9 cellular contexts compared by ENCODE assay signal in genomic region chr7:39741942-39742623, GRCh38.
A peak's percentile ranks its signal among the peaks of the same experiment; 100 is the strongest.
DNase-seq lines count a peak whose midpoint lies in the region; ATAC-seq, FAIRE-seq and TF ChIP-seq lines count a peak whose summit lies in the region.
"Had no signal": no experiment of that assay in that cellular context is flagged by ENCODE, and none has a peak within 500 bp of the region (broad histone marks: within the 10 kb centered on the region; RNA-seq: fewer than 3 reads in every experiment).

No MANE protein-coding gene starts in this region.

- peaks cover 10 to 26% (median 25%) of the 10 kb centered on the region in 3 donors for H3K4me1 Mint-ChIP-seq in naive B cell

- no peaks in the 10 kb centered on the region for H3K9me2 ChIP-seq in SK-N-SH

- TF ChIP-seq EP300 in SK-N-SH (IDR thresholded peaks at IDR 0.05; ENCODE audit: borderline replicate concordance in 1 of 2, low read depth in 1 of 2, low read length in 1 of 2) = no peak

- H3K9me3 ChIP-seq in SK-N-SH = no peaks in the 10 kb centered on the region
- no peaks in the 10 kb centered on the region for H3K9me3 ChIP-seq in mammary epithelial cell (replicated peaks; ENCODE audit: insufficient read depth, low read length)

- CTCF ChIA-PET in SK-N-SH (lab: Yijun Ruan, JAX) (interaction anchor here (0.6 to 28.1 kb wide), 5 partner anchors 12 to 163 kb away, joined by 3 to 563 read pairs (median 3); partner anchors contain the start of gene RALA), mammary epithelial cell (lab: Charles Lee; ENCODE audit: low non-redundant PET) (interaction anchor here (1.2 kb wide), 1 partner anchor 161 kb away, joined by 8 read pairs; no protein-coding TSS in a partner anchor)

- no peaks in the 10 kb centered on the region for H3K27me3 Mint-ChIP-seq in naive B cell

- peak overlapping the region in 2 of 6 donors; percentile 57 to 58 for H3K27ac Mint-ChIP-seq in naive B cell

- BruUV-seq in mammary epithelial cell (replicated peaks; lab: Mats Ljungman, UMichigan) = no TSS peak

- H3K27me3 ChIP-seq in SK-N-SH (ENCODE audit: insufficient read depth) (no peaks in the 10 kb centered on the region), mammary epithelial cell (ENCODE audit: insufficient read depth, low read length) (no peaks in the 10 kb centered on the region)

- H3K36me3 Mint-ChIP-seq in naive B cell = peaks cover 0 to 4% of the 10 kb centered on the region in 2 donors

- POLR2A ChIA-PET in SK-N-SH (lab: Yijun Ruan, JAX) = no interaction called here

- WGBS in SK-N-SH (ENCODE audit: low lambda C conversion rate) = 90% methylated on average over 13 of the region's 13 CpGs
- WGBS in mammary epithelial cell (ENCODE audit: low coverage, missing lambda C conversion rate) = 91% methylated on average over 13 of the region's 13 CpGs

- H2AFZ ChIP-seq in SK-N-SH (ENCODE audit: low read depth) (no peak overlapping the region), mammary epithelial cell (ENCODE audit: low read depth, low read length) (no peak overlapping the region)

- peaks cover 0 to 9% of the 10 kb centered on the region in 2 experiments; a peak in 2 of 4 replicates for H3K4me1 ChIP-seq in SK-N-SH (ENCODE audit: control insufficient read depth in 1 of 2, insufficient read depth in 2 of 2, low read depth in 1 of 2, low read length in 1 of 2)
- H3K4me1 ChIP-seq in mammary epithelial cell (ENCODE audit: insufficient read depth, low read length) = peaks cover 28% of the 10 kb centered on the region

- peaks cover 35% of the 10 kb centered on the region for H3K79me2 ChIP-seq in SK-N-SH (ENCODE audit: insufficient read depth)
- peaks cover 18% of the 10 kb centered on the region for H3K79me2 ChIP-seq in mammary epithelial cell (ENCODE audit: insufficient read depth, low read length)

- H3K27ac ChIP-seq in SK-N-SH (ENCODE audit: low read depth in 2 of 2, low read length in 1 of 2) (no peak overlapping the region), mammary epithelial cell (ENCODE audit: insufficient read depth, low read depth, low read length) (no peak overlapping the region)

- no peak for FAIRE-seq in D721Med (lab: Jason Lieb, UNC)
- FAIRE-seq: islet of Langerhans had no signal

- TF ChIP-seq CTCF in D721Med (IDR thresholded peaks at IDR 0.05; ENCODE audit: insufficient read depth, missing control alignments) = peak; percentile 33
- peak; percentile 58 for TF ChIP-seq CTCF in SK-N-SH (IDR thresholded peaks at IDR 0.05)
- TF ChIP-seq CTCF in mammary epithelial cell (conservative IDR thresholded peaks at IDR 0.05 in 1 of 2, IDR thresholded peaks at IDR 0.05 in 1 of 2; ENCODE audit: extremely low read depth in 1 of 2, insufficient read depth in 1 of 2, low read depth in 1 of 2, low read length in 2 of 2) = peak; percentile 45 to 51

- H3K9ac ChIP-seq in SK-N-SH (no peak overlapping the region), mammary epithelial cell (ENCODE audit: insufficient read depth, low read length) (no peak overlapping the region)

- TF ChIP-seq RAD21 in SK-N-SH (IDR thresholded peaks at IDR 0.05; ENCODE audit: low read length) = peak; percentile 29

- in situ Hi-C loops in mammary epithelial cell (cut with MboI; ENCODE audit: low sequenced_read_pairs in 2 of 2) = no loop called here

- dilution Hi-C loops in mammary epithelial cell (cut with HindIII; ENCODE audit: low sequenced_read_pairs) = loop anchor here (10.0 kb wide), 1 partner anchor 167 kb away; no protein-coding TSS in a partner anchor

- H3K4me3 ChIP-seq in SK-N-SH (ENCODE audit: low read depth in 2 of 2, low read length in 1 of 2) (no peak overlapping the region), mammary epithelial cell (replicated peaks in 1 of 3; ENCODE audit: insufficient read depth in 1 of 3, low read depth in 2 of 3, low read length in 3 of 3) (no peak overlapping the region)

- H3K4me2 ChIP-seq in SK-N-SH (no peak overlapping the region), mammary epithelial cell (ENCODE audit: insufficient read depth, low read depth, low read length) (no peak overlapping the region)

- peaks cover 6% of the 10 kb centered on the region for H3F3A ChIP-seq in SK-N-SH (replicated peaks; ENCODE audit: insufficient read depth)

- ATAC-seq in HG02840 (IDR thresholded peaks at IDR 0.05; ENCODE audit: low FRiP score, unreplicated experiment) = peak; percentile 94
- peak; percentile 71 to 73 for ATAC-seq in naive B cell (ENCODE audit: low read depth in 2 of 2)
- no peak for ATAC-seq in HG02798 (IDR thresholded peaks at IDR 0.05; ENCODE audit: poor library complexity, unreplicated experiment)
- ATAC-seq in GM21619 (IDR thresholded peaks at IDR 0.05; ENCODE audit: unreplicated experiment) = no peak

- H3K4me3 Mint-ChIP-seq in naive B cell = no peak overlapping the region

- peaks cover 0 to 12% of the 10 kb centered on the region in 2 experiments for H3K36me3 ChIP-seq in SK-N-SH (replicated peaks in 1 of 2; ENCODE audit: control insufficient read depth in 1 of 2, insufficient read depth in 2 of 2, low read length in 1 of 2)
- no peaks in the 10 kb centered on the region for H3K36me3 ChIP-seq in mammary epithelial cell (ENCODE audit: insufficient read depth, low read length)

- intact Hi-C loops in mammary epithelial cell (cut with micrococcal nuclease) = no loop called here

- H4K20me1 ChIP-seq in SK-N-SH (ENCODE audit: insufficient read depth) (no peaks in the 10 kb centered on the region), mammary epithelial cell (ENCODE audit: insufficient read depth, low read length) (no peaks in the 10 kb centered on the region)

- no peaks in the 10 kb centered on the region for H3K9me3 Mint-ChIP-seq in naive B cell

- DNase-seq in D721Med (ENCODE audit: insufficient read length, low spot score) (peak; percentile 57), SK-N-SH (peak; percentile 37), mammary epithelial cell (peak; percentile 67), naive B cell (peak; percentile 24), superior temporal gyrus (ENCODE audit: extremely low spot score) (no peak)

TF ChIP-seq in SK-N-SH, 30 proteins besides CTCF, POLR2A, EP300 and RAD21:
- TF ChIP-seq, protein P1, sequence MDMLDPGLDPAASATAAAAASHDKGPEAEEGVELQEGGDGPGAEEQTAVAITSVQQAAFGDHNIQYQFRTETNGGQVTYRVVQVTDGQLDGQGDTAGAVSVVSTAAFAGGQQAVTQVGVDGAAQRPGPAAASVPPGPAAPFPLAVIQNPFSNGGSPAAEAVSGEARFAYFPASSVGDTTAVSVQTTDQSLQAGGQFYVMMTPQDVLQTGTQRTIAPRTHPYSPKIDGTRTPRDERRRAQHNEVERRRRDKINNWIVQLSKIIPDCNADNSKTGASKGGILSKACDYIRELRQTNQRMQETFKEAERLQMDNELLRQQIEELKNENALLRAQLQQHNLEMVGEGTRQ (IDR thresholded peaks at IDR 0.05; ENCODE audit: borderline replicate concordance, low read depth, low read length) = no peak
- TF ChIP-seq, protein P2, sequence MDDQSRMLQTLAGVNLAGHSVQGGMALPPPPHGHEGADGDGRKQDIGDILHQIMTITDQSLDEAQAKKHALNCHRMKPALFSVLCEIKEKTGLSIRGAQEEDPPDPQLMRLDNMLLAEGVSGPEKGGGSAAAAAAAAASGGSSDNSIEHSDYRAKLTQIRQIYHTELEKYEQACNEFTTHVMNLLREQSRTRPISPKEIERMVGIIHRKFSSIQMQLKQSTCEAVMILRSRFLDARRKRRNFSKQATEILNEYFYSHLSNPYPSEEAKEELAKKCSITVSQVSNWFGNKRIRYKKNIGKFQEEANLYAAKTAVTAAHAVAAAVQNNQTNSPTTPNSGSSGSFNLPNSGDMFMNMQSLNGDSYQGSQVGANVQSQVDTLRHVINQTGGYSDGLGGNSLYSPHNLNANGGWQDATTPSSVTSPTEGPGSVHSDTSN (IDR thresholded peaks at IDR 0.05) = no peak
- TF ChIP-seq SMC3 (IDR thresholded peaks at IDR 0.05; ENCODE audit: low read depth, low read length) = 0 out of 2 replicates have a peak, but pooled peaks have one; percentile 6

Comparison
In these comparisons a context has a peak if more than half of its experiments do, and no peak if none do; other contexts are left out.
1. ATAC-seq: peak in HG02840 (single experiment) and naive B cell (2 of 2); none in HG02798 (single experiment) and GM21619 (single experiment).
2. Peak in every context shown above with its lines, with median percentiles within 50 percentile points of each other: CTCF ChIP-seq.